8 cellular contexts compared by ENCODE assay signal in the genomic region with DNA sequence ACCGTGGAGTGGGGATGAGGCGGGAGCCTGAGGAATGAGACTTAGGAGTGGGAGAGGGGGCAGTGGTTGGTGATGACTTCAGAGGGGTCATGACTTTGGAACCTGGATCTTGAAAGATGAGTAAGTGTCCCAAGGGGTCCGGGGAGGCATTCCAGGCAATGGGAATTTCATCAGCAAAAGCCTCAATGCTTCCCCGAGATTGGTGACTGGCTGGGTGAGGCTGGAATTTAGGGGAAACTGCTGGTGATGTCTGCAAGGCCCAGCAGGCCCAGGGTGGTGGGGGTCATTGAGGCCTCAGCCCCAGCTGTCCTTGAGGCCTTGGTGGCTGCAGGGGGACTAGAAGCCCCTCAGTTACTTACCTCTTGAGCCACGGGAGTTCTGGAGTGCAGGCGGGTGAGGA. TPM values are rescaled to one million over a fixed set of nuclear protein-coding genes. Genes with fewer than 3 reads are reported as not detected.
A peak's percentile ranks its signal among the peaks of the same experiment; 100 is the strongest.
DNase-seq lines count a peak whose midpoint lies in the region; ATAC-seq and TF ChIP-seq lines count a peak whose summit lies in the region.

No MANE protein-coding gene starts in this region.

- H3K9me3 ChIP-seq in ascending aorta, result no peaks in the 10 kb centered on the region

- H3K27ac ChIP-seq in ascending aorta, result peak overlapping the region; percentile 78 to 87
- H3K27ac ChIP-seq in skin epidermis, result peak overlapping the region in 13 of 21 experiments; percentile 25 to 87 (median 55)

- H3K4me1 ChIP-seq in ascending aorta, result peaks cover 24 to 70% of the 10 kb centered on the region in 2 donors

- intact Hi-C loops in ascending aorta (cut with DNase I), result no loop called here

- H3K27me3 ChIP-seq in ascending aorta, result no peaks in the 10 kb centered on the region

- no peak overlapping the region for H3K4me3 ChIP-seq in ascending aorta
- no peak overlapping the region for H3K4me3 ChIP-seq in skin epidermis

- ATAC-seq in GM19397 (IDR thresholded peaks at IDR 0.05; ENCODE audit: unreplicated experiment) (no peak), GM19463 (IDR thresholded peaks at IDR 0.05; ENCODE audit: unreplicated experiment) (no peak), HG03135 (IDR thresholded peaks at IDR 0.05; ENCODE audit: unreplicated experiment) (no peak)

- peaks cover 0 to 10% of the 10 kb centered on the region in 2 donors for H3K36me3 ChIP-seq in ascending aorta

- no peak for TF ChIP-seq CTCF in ascending aorta (IDR thresholded peaks at IDR 0.05)

- peak; percentile 77 for DNase-seq in GM04503 (ENCODE audit: low read depth)
- peak in 1 of 2 donors; percentile 84 for DNase-seq in ascending aorta (ENCODE audit: low spot score in 2 of 2)
- DNase-seq in hepatic stellate cell (ENCODE audit: low spot score), result peak; percentile 84
- DNase-seq in foreskin melanocyte, result no peak

RNA-seq across cellular contexts. Expression of gene NDST1, which starts 7.5 kb away (rescaled TPM):
- total RNA-seq in ascending aorta, result 71.5 TPM
